ENCODE assay signal across 41 cellular contexts in genomic region chr7:40167291-40167690, GRCh38. TPM values are rescaled to one million over a fixed set of nuclear protein-coding genes. Genes with fewer than 3 reads are reported as not detected.
"Had no signal": no experiment of that assay in that cellular context is flagged by ENCODE, and none has a peak within 500 bp of the region (broad histone marks: within the 10 kb centered on the region; RNA-seq: fewer than 3 reads in every experiment).

No MANE protein-coding gene starts in this region.

- H3K4me3 ChIP-seq: adrenal gland, ascending aorta, body of pancreas, breast epithelium, cardiac muscle cell had no signal

- H3K9me3 ChIP-seq: adrenal gland, ascending aorta, body of pancreas, breast epithelium had no signal

- H3K36me3 Mint-ChIP-seq: activated naive CD4-positive, alpha-beta T cell treated with anti-CD3 and anti-CD28 coated beads, Interleukin-2, amount 10 ng/mL, durations not matched to agents 7 days and 5 days; activated naive CD4-positive, alpha-beta T cell treated with anti-CD3 and anti-CD28 coated beads, Interleukin-2, amount 50 U/mL, for 72 hours; activated naive CD8-positive, alpha-beta T cell treated with anti-CD3 and anti-CD28 coated beads for 36 hours; activated naive CD8-positive, alpha-beta T cell treated with anti-CD3 and anti-CD28 coated beads, Interleukin-2, amount 10 ng/mL, durations not matched to agents 7 days and 5 days; brain had no signal

- H3K4me1 Mint-ChIP-seq: activated naive CD4-positive, alpha-beta T cell treated with anti-CD3 and anti-CD28 coated beads, Interleukin-2, amount 10 ng/mL, durations not matched to agents 7 days and 5 days; activated naive CD4-positive, alpha-beta T cell treated with anti-CD3 and anti-CD28 coated beads, Interleukin-2, amount 50 U/mL, for 24 hours; activated naive CD8-positive, alpha-beta T cell treated with anti-CD3 and anti-CD28 coated beads for 36 hours; activated naive CD8-positive, alpha-beta T cell treated with anti-CD3 and anti-CD28 coated beads, Interleukin-2, amount 10 ng/mL, durations not matched to agents 7 days and 5 days; activated naive CD8-positive, alpha-beta T cell treated with anti-CD3 and anti-CD28 coated beads, Interleukin-2, amount 50 U/mL, for 24 hours; activated T-helper 17 cell treated with anti-CD3 and anti-CD28 coated beads, Interleukin-2, amount 50 U/mL, for 72 hours; brain; central memory CD8-positive, alpha-beta T cell had no signal

- H3K27ac Mint-ChIP-seq: activated naive CD4-positive, alpha-beta T cell treated with anti-CD3 and anti-CD28 coated beads for 36 hours; activated naive CD4-positive, alpha-beta T cell treated with anti-CD3 and anti-CD28 coated beads, Interleukin-2, amount 10 ng/mL, durations not matched to agents 7 days and 5 days; activated naive CD4-positive, alpha-beta T cell treated with anti-CD3 and anti-CD28 coated beads, Interleukin-2, amount 50 U/mL, for 24 hours; activated naive CD4-positive, alpha-beta T cell treated with anti-CD3 and anti-CD28 coated beads, Interleukin-2, amount 50 U/mL, for 72 hours; activated naive CD8-positive, alpha-beta T cell; activated naive CD8-positive, alpha-beta T cell treated with anti-CD3 and anti-CD28 coated beads for 36 hours; activated naive CD8-positive, alpha-beta T cell treated with anti-CD3 and anti-CD28 coated beads, Interleukin-2, amount 10 ng/mL, durations not matched to agents 7 days and 5 days; activated naive CD8-positive, alpha-beta T cell treated with anti-CD3 and anti-CD28 coated beads, Interleukin-2, amount 50 U/mL, for 24 hours; activated T-cell treated with anti-CD3 and anti-CD28 coated beads, Interleukin-2, amount 50 U/mL, for 24 hours; activated T-cell treated with anti-CD3 and anti-CD28 coated beads, Interleukin-2, amount 50 U/mL, for 72 hours; activated T-helper 1 cell treated with anti-CD3 and anti-CD28 coated beads, Interleukin-12 subunit alpha, Interleukin-12 subunit beta, Interleukin-2, Interleukin-4 antibody, amounts not matched to agents 30 ng/mL and 10 ng/mL and 1 ng/mL, durations not matched to agents 14 hours and 24 hours and 36 hours; activated T-helper 17 cell treated with anti-CD3 and anti-CD28 coated beads, Interleukin-2, amount 50 U/mL, for 72 hours; activated T-helper 2 cell treated with anti-CD3 and anti-CD28 coated beads, Interferon-gamma antibody, Interleukin-2, Interleukin-4, amounts not matched to agents 10 μg/mL and 5 μg/mL and 100 μg/mL, durations not matched to agents 14 hours and 24 hours and 36 hours; brain had no signal

- FAIRE-seq: astrocyte, bronchial epithelial cell had no signal

- H3K4me1 ChIP-seq: adrenal gland, ascending aorta, body of pancreas, breast epithelium had no signal

- H3K27ac ChIP-seq: adrenal gland, ascending aorta, body of pancreas, brain microvascular endothelial cell, breast epithelium, cardiac muscle cell had no signal

- H3K36me3 ChIP-seq: adrenal gland, ascending aorta, brain microvascular endothelial cell, breast epithelium, cardiac muscle cell had no signal

- DNase-seq: activated effector memory CD4-positive, alpha-beta T cell treated with anti-CD3 and anti-CD28 coated beads, Interleukin-2, amount 50 U/mL, for 16 hours; activated effector memory CD4-positive, alpha-beta T cell treated with Interleukin-2 at 50 U/mL for 16 hours; activated gamma-delta T cell; activated gamma-delta T cell treated with Interleukin-2 at 50 U/mL for 16 hours; activated naive CD4-positive, alpha-beta T cell; activated naive CD4-positive, alpha-beta T cell treated with anti-CD3 and anti-CD28 coated beads for 36 hours; activated naive CD4-positive, alpha-beta T cell treated with anti-CD3 and anti-CD28 coated beads, Interleukin-2, amount 10 ng/mL, durations not matched to agents 7 days and 5 days; activated naive CD4-positive, alpha-beta T cell treated with anti-CD3 and anti-CD28 coated beads, Interleukin-2, amount 50 U/mL, for 16 hours; activated naive CD4-positive, alpha-beta T cell treated with Interleukin-2 at 50 U/mL for 16 hours; activated naive CD8-positive, alpha-beta T cell treated with anti-CD3 and anti-CD28 coated beads for 36 hours; activated naive CD8-positive, alpha-beta T cell treated with anti-CD3 and anti-CD28 coated beads, Interleukin-2, amount 10 ng/mL, durations not matched to agents 7 days and 5 days; activated naive CD8-positive, alpha-beta T cell treated with anti-CD3 and anti-CD28 coated beads, Interleukin-2, amount 50 U/mL, for 24 hours; activated T-cell treated with anti-CD3 and anti-CD28 coated beads for 4 hours; activated T-cell treated with anti-CD3 and anti-CD28 coated beads, Interleukin-2, amount 50 U/mL, for 1 hour; activated T-cell treated with anti-CD3 and anti-CD28 coated beads, Interleukin-2, amount 50 U/mL, for 24 hours; activated T-cell treated with anti-CD3 and anti-CD28 coated beads, Interleukin-2, amount 50 U/mL, for 4 hours; activated T-cell treated with anti-CD3 and anti-CD28 coated beads, Interleukin-2, amount 50 U/mL, for 48 hours; activated T-cell treated with anti-CD3 and anti-CD28 coated beads, Interleukin-2, amount 50 U/mL, for 72 hours; adrenal gland; amniotic stem cell; amygdala; anterior cingulate cortex; aorta; body of pancreas; brain microvascular endothelial cell; caudate nucleus; central memory CD4-positive, alpha-beta T cell; cerebellar nuclear complex had no signal

- H3K9me3 Mint-ChIP-seq: activated naive CD4-positive, alpha-beta T cell treated with anti-CD3 and anti-CD28 coated beads for 36 hours; activated naive CD4-positive, alpha-beta T cell treated with anti-CD3 and anti-CD28 coated beads, Interleukin-2, amount 10 ng/mL, durations not matched to agents 7 days and 5 days; activated naive CD4-positive, alpha-beta T cell treated with anti-CD3 and anti-CD28 coated beads, Interleukin-2, amount 50 U/mL, for 24 hours; activated naive CD4-positive, alpha-beta T cell treated with anti-CD3 and anti-CD28 coated beads, Interleukin-2, amount 50 U/mL, for 72 hours; activated naive CD8-positive, alpha-beta T cell treated with anti-CD3 and anti-CD28 coated beads for 36 hours; activated naive CD8-positive, alpha-beta T cell treated with anti-CD3 and anti-CD28 coated beads, Interleukin-2, amount 10 ng/mL, durations not matched to agents 7 days and 5 days; activated naive CD8-positive, alpha-beta T cell treated with anti-CD3 and anti-CD28 coated beads, Interleukin-2, amount 50 U/mL, for 24 hours; activated T-cell treated with anti-CD3 and anti-CD28 coated beads, Interleukin-2, amount 50 U/mL, for 24 hours; activated T-cell treated with anti-CD3 and anti-CD28 coated beads, Interleukin-2, amount 50 U/mL, for 4 hours; activated T-cell treated with anti-CD3 and anti-CD28 coated beads, Interleukin-2, amount 50 U/mL, for 72 hours; activated T-helper 1 cell treated with anti-CD3 and anti-CD28 coated beads, Interleukin-12 subunit alpha, Interleukin-12 subunit beta, Interleukin-2, Interleukin-4 antibody, amounts not matched to agents 30 ng/mL and 10 ng/mL and 1 ng/mL, durations not matched to agents 14 hours and 24 hours and 36 hours; activated T-helper 17 cell treated with anti-CD3 and anti-CD28 coated beads, Interleukin-2, amount 50 U/mL, for 72 hours; activated T-helper 2 cell treated with anti-CD3 and anti-CD28 coated beads, Interferon-gamma antibody, Interleukin-2, Interleukin-4, amounts not matched to agents 10 μg/mL and 5 μg/mL and 100 μg/mL, durations not matched to agents 14 hours and 24 hours and 36 hours; brain; central memory CD8-positive, alpha-beta T cell had no signal

- H3K27me3 Mint-ChIP-seq: activated naive CD4-positive, alpha-beta T cell treated with anti-CD3 and anti-CD28 coated beads, Interleukin-2, amount 10 ng/mL, durations not matched to agents 7 days and 5 days; activated naive CD4-positive, alpha-beta T cell treated with anti-CD3 and anti-CD28 coated beads, Interleukin-2, amount 50 U/mL, for 24 hours; activated naive CD8-positive, alpha-beta T cell; activated naive CD8-positive, alpha-beta T cell treated with anti-CD3 and anti-CD28 coated beads for 36 hours; activated naive CD8-positive, alpha-beta T cell treated with anti-CD3 and anti-CD28 coated beads, Interleukin-2, amount 10 ng/mL, durations not matched to agents 7 days and 5 days; activated T-cell treated with anti-CD3 and anti-CD28 coated beads, Interleukin-2, amount 50 U/mL, for 24 hours; activated T-helper 17 cell treated with anti-CD3 and anti-CD28 coated beads, Interleukin-2, amount 50 U/mL, for 72 hours had no signal

- H3K27me3 ChIP-seq: adrenal gland, ascending aorta, body of pancreas, brain microvascular endothelial cell, breast epithelium, cardiac muscle cell had no signal

- H3K4me3 Mint-ChIP-seq: activated naive CD4-positive, alpha-beta T cell treated with anti-CD3 and anti-CD28 coated beads for 36 hours; activated naive CD4-positive, alpha-beta T cell treated with anti-CD3 and anti-CD28 coated beads, Interleukin-2, amount 10 ng/mL, durations not matched to agents 7 days and 5 days; activated naive CD4-positive, alpha-beta T cell treated with anti-CD3 and anti-CD28 coated beads, Interleukin-2, amount 50 U/mL, for 24 hours; activated naive CD8-positive, alpha-beta T cell; activated naive CD8-positive, alpha-beta T cell treated with anti-CD3 and anti-CD28 coated beads for 36 hours; activated naive CD8-positive, alpha-beta T cell treated with anti-CD3 and anti-CD28 coated beads, Interleukin-2, amount 10 ng/mL, durations not matched to agents 7 days and 5 days; activated naive CD8-positive, alpha-beta T cell treated with anti-CD3 and anti-CD28 coated beads, Interleukin-2, amount 50 U/mL, for 24 hours; activated T-cell treated with anti-CD3 and anti-CD28 coated beads, Interleukin-2, amount 50 U/mL, for 24 hours; activated T-cell treated with anti-CD3 and anti-CD28 coated beads, Interleukin-2, amount 50 U/mL, for 4 hours; activated T-cell treated with anti-CD3 and anti-CD28 coated beads, Interleukin-2, amount 50 U/mL, for 72 hours; activated T-helper 1 cell treated with anti-CD3 and anti-CD28 coated beads, Interleukin-12 subunit alpha, Interleukin-12 subunit beta, Interleukin-2, Interleukin-4 antibody, amounts not matched to agents 30 ng/mL and 10 ng/mL and 1 ng/mL, durations not matched to agents 14 hours and 24 hours and 36 hours; activated T-helper 17 cell treated with anti-CD3 and anti-CD28 coated beads, Interleukin-2, amount 50 U/mL, for 72 hours; brain; central memory CD8-positive, alpha-beta T cell had no signal

RNA-seq across cellular contexts. Expression of gene SUGCT, which starts 32.5 kb away (rescaled TPM):
- total RNA-seq: activated T-helper 1 cell treated with anti-CD3 and anti-CD28 coated beads, Interleukin-12 subunit alpha, Interleukin-12 subunit beta, Interleukin-2, Interleukin-4 antibody, amounts not matched to agents 30 ng/mL and 10 ng/mL and 1 ng/mL, durations not matched to agents 14 hours and 24 hours and 36 hours had no signal
